Comparison of ENCODE assay signal across 8 cellular contexts in genomic region chr3:36792342-36792741, GRCh38. TPM values are rescaled to one million over a fixed set of nuclear protein-coding genes. Genes with fewer than 3 reads are reported as not detected.
DNase-seq lines count a peak whose midpoint lies in the region; ATAC-seq lines count a peak whose summit lies in the region.

No MANE protein-coding gene starts in this region.

- peak; percentile 55 to 64 for ATAC-seq in stimulated activated naive B cell treated with anti-CD40 and anti-IgM and Interleukin-4, amounts not matched to agents 10 μg/mL and 1 μg/mL and 100 μg/mL, for 72 hours (replicated peaks)
- ATAC-seq in GM18520 (IDR thresholded peaks at IDR 0.05; ENCODE audit: unreplicated experiment), result no peak

- in situ Hi-C loops in Caki2 (cut with HindIII; ENCODE audit: low pct_unique_long_range_greater_than_20kb, low sequenced_read_pairs), result no loop called here

- H3K4me1 Mint-ChIP-seq in stimulated activated naive B cell treated with anti-CD40 and anti-IgM and Interleukin-4, amounts not matched to agents 10 μg/mL and 1 μg/mL and 100 μg/mL, for 72 hours, result no peaks in the 10 kb centered on the region

- no peaks in the 10 kb centered on the region for H3K9me3 Mint-ChIP-seq in stimulated activated naive B cell treated with anti-CD40 and anti-IgM and Interleukin-4, amounts not matched to agents 10 μg/mL and 1 μg/mL and 100 μg/mL, for 72 hours

- H3K27ac Mint-ChIP-seq in stimulated activated naive B cell treated with anti-CD40 and anti-IgM and Interleukin-4, amounts not matched to agents 10 μg/mL and 1 μg/mL and 100 μg/mL, for 72 hours, result no peak overlapping the region

- DNase-seq in Caki2 (ENCODE audit: low read depth), result peak; percentile 1
- peak; percentile 8 for DNase-seq in GM19238 (ENCODE audit: insufficient read length, low spot score)
- peak; percentile 5 for DNase-seq in NCI-H460 (ENCODE audit: extremely low read depth, low read depth)
- peak; percentile 60 for DNase-seq in dermis blood vessel endothelial cell
- DNase-seq in stimulated activated naive B cell treated with anti-CD40 and anti-IgM and Interleukin-4, amounts not matched to agents 10 μg/mL and 1 μg/mL and 100 μg/mL, for 72 hours, result no peak
- DNase-seq in activated CD4-positive, CD25-positive, alpha-beta regulatory T cell treated with anti-CD3 and anti-CD28 coated beads, Interleukin-2, amount 50 U/mL, for 72 hours, result no peak
- no peak for DNase-seq in NCI-H1694 (lab: John Stamatoyannopoulos, UW)

- H3K4me3 Mint-ChIP-seq in stimulated activated naive B cell treated with anti-CD40 and anti-IgM and Interleukin-4, amounts not matched to agents 10 μg/mL and 1 μg/mL and 100 μg/mL, for 72 hours, result no peak overlapping the region

- H3K36me3 Mint-ChIP-seq in stimulated activated naive B cell treated with anti-CD40 and anti-IgM and Interleukin-4, amounts not matched to agents 10 μg/mL and 1 μg/mL and 100 μg/mL, for 72 hours, result no peaks in the 10 kb centered on the region

- peaks cover 7 to 9% of the 10 kb centered on the region in 2 donors for H3K27me3 Mint-ChIP-seq in stimulated activated naive B cell treated with anti-CD40 and anti-IgM and Interleukin-4, amounts not matched to agents 10 μg/mL and 1 μg/mL and 100 μg/mL, for 72 hours

RNA-seq across cellular contexts. Expression of gene DCLK3, which starts 28.0 kb away (rescaled TPM):
- not detected in 2 replicates for total RNA-seq in Caki2 (2014; rRNA removed; shearing (Covaris generic); ENCODE audit: low replicate concordance)
- total RNA-seq in NCI-H460 (2014; rRNA removed; shearing (Covaris generic)), result not detected in 2 replicates
- not detected in 2 replicates for polyA plus RNA-seq in NCI-H460 (2014; cell fraction: nucleus; rRNA removed)
- total RNA-seq in dermis blood vessel endothelial cell, result under 0.01 TPM in 1 of 2 replicates, not detected in the other

Comparison
In these comparisons a context has a peak if more than half of its experiments do, and no peak if none do; other contexts are left out.
1. DNase-seq: peak in Caki2 (single experiment), GM19238 (single experiment), NCI-H460 (single experiment) and dermis blood vessel endothelial cell (single experiment); none in stimulated activated naive B cell treated with anti-CD40 and anti-IgM and Interleukin-4, amounts not matched to agents 10 μg/mL and 1 μg/mL and 100 μg/mL, for 72 hours (single experiment), activated CD4-positive, CD25-positive, alpha-beta regulatory T cell treated with anti-CD3 and anti-CD28 coated beads, Interleukin-2, amount 50 U/mL, for 72 hours (single experiment) and NCI-H1694 (single experiment).